20 cellular contexts compared by ENCODE assay signal in genomic region chr5:43973908-43974307, GRCh38.
A peak's percentile ranks its signal among the peaks of the same experiment; 100 is the strongest.
DNase-seq lines count a peak whose midpoint lies in the region; ATAC-seq, FAIRE-seq and TF ChIP-seq lines count a peak whose summit lies in the region.
"Had no signal": no experiment of that assay in that cellular context is flagged by ENCODE, and none has a peak within 500 bp of the region (broad histone marks: within the 10 kb centered on the region; RNA-seq: fewer than 3 reads in every experiment).

No MANE protein-coding gene starts in this region.

- H3K4me3 ChIP-seq in breast epithelium (no peak overlapping the region), A549 (no peak overlapping the region)
- H3K4me3 ChIP-seq: BLaER1 treated with 17β-estradiol and CSF1 and Interleukin-3, amounts not matched to agents 10 nM and 100 nM had no signal

- no peak overlapping the region for H3K4me2 ChIP-seq in A549
- H3K4me2 ChIP-seq: BLaER1 treated with 17β-estradiol and CSF1 and Interleukin-3, amounts not matched to agents 10 nM and 100 nM had no signal

- WGBS in A549 (ENCODE audit: missing lambda C conversion rate) = 0% methylated on average over 2 of the region's 2 CpGs

- H3K27ac ChIP-seq in breast epithelium (no peak overlapping the region), A549 (no peak overlapping the region)
- H3K27ac ChIP-seq: 22Rv1; BLaER1 treated with 17β-estradiol and CSF1 and Interleukin-3, amounts not matched to agents 10 nM and 100 nM; C4-2B had no signal

- TF ChIP-seq POLR2A in breast epithelium (IDR thresholded peaks at IDR 0.05) (no peak), A549 (IDR thresholded peaks at IDR 0.05; ENCODE audit: low read length) (no peak)

- no peaks in the 10 kb centered on the region for H3K36me3 ChIP-seq in breast epithelium
- H3K36me3 ChIP-seq: BLaER1 treated with 17β-estradiol and CSF1 and Interleukin-3, amounts not matched to agents 10 nM and 100 nM had no signal

- peak; percentile 23 for FAIRE-seq in A549 (lab: Jason Lieb, UNC)
- FAIRE-seq: D721Med, G401.6, GM12891, GM19239 had no signal

- TF ChIP-seq RAD21 in A549 (conservative IDR thresholded peaks at IDR 0.05 in 1 of 2, IDR thresholded peaks at IDR 0.05 in 1 of 2) = no peak

- BruUV-seq in MCF 10A (replicated peaks; lab: Mats Ljungman, UMichigan) = no TSS peak

- no peaks in the 10 kb centered on the region for H3K27me3 Mint-ChIP-seq in MCF 10A (ENCODE audit: insufficient read depth, unreplicated experiment)
- H3K27me3 Mint-ChIP-seq: B cell; CD4-positive, alpha-beta T cell had no signal

- TF ChIP-seq EP300 in A549 (IDR thresholded peaks at IDR 0.05) = no peak

- H3K4me1 ChIP-seq in breast epithelium = no peaks in the 10 kb centered on the region
- H3K4me1 ChIP-seq in A549 = no peaks in the 10 kb centered on the region
- H3K4me1 ChIP-seq: BLaER1 treated with 17β-estradiol and CSF1 and Interleukin-3, amounts not matched to agents 10 nM and 100 nM; Caco-2 had no signal

- intact Hi-C loops in MCF 10A (cut with micrococcal nuclease) = no loop called here
- intact Hi-C loops in breast epithelium (cut with DNase I; ENCODE audit: low total_unique reads) = no loop called here

- H3K27me3 ChIP-seq in breast epithelium = no peaks in the 10 kb centered on the region
- H3K27me3 ChIP-seq: BLaER1 treated with 17β-estradiol and CSF1 and Interleukin-3, amounts not matched to agents 10 nM and 100 nM had no signal

- no peak for DNase-seq in MCF 10A (ENCODE audit: unreplicated experiment)
- no peak for DNase-seq in breast epithelium (ENCODE audit: low spot score in 2 of 2)
- no peak for DNase-seq in A549 (ENCODE audit: low read depth in 1 of 2, low spot score in 1 of 2)
- DNase-seq in left lobe of liver (ENCODE audit: low spot score) = no peak
- no peak for DNase-seq in RPMI8226
- no peak for DNase-seq in NCI-H526 treated with DMSO at 0.1 percent for 48 hours (lab: John Stamatoyannopoulos, UW)
- DNase-seq: AML-193; Calu3; CD4-positive, alpha-beta T cell; CD8-positive, alpha-beta T cell; DMS79 treated with DMSO at 0.1 percent for 48 hours had no signal

- peaks cover 12% of the 10 kb centered on the region for H3K4me1 Mint-ChIP-seq in MCF 10A (ENCODE audit: insufficient read depth, unreplicated experiment)
- H3K4me1 Mint-ChIP-seq: B cell had no signal

- TF ChIP-seq CTCF in MCF 10A (IDR thresholded peaks at IDR 0.05; ENCODE audit: unreplicated experiment) (no peak), breast epithelium (IDR thresholded peaks at IDR 0.05) (no peak), A549 (IDR thresholded peaks at IDR 0.05) (no peak)

- peaks cover 7% of the 10 kb centered on the region for H3K36me3 Mint-ChIP-seq in MCF 10A (ENCODE audit: insufficient read depth, unreplicated experiment)
- H3K36me3 Mint-ChIP-seq: CD8-positive, alpha-beta T cell had no signal

- POLR2A ChIA-PET in MCF 10A (lab: Yijun Ruan, JAX) = interaction anchor here (1.5 to 1.6 kb wide), 2 partner anchors 14 to 24 kb away, joined by 4 read pairs; no protein-coding TSS in a partner anchor
- POLR2A ChIA-PET in A549 (lab: Yijun Ruan, JAX) = no interaction called here

- ATAC-seq in A549 (no peak), left lobe of liver (peak; percentile 40)
- ATAC-seq: CD8-positive, alpha-beta T cell had no signal

- no peak overlapping the region for H3K4me3 Mint-ChIP-seq in MCF 10A (ENCODE audit: unreplicated experiment)
- H3K4me3 Mint-ChIP-seq: B cell; CD4-positive, alpha-beta T cell; CD8-positive, alpha-beta T cell had no signal

- peak overlapping the region; percentile 43 for H3K27ac Mint-ChIP-seq in MCF 10A (ENCODE audit: low read depth, unreplicated experiment)
- H3K27ac Mint-ChIP-seq: B cell; CD4-positive, alpha-beta T cell; CD8-positive, alpha-beta T cell had no signal

- CTCF ChIA-PET in MCF 10A (lab: Yijun Ruan, JAX) = interaction anchor here (0.6 to 1.5 kb wide), 3 partner anchors 8 to 1547 kb away, joined by 3 to 4 read pairs (median 3); no protein-coding TSS in a partner anchor
- CTCF ChIA-PET in A549 (lab: Yijun Ruan, JAX) = no interaction called here

- H3K9me3 ChIP-seq in breast epithelium = peaks cover 0 to 6% of the 10 kb centered on the region in 2 donors
- H3K9me3 ChIP-seq in A549 = no peaks in the 10 kb centered on the region
- H3K9me3 ChIP-seq: BLaER1 treated with 17β-estradiol and CSF1 and Interleukin-3, amounts not matched to agents 10 nM and 100 nM; Caco-2 had no signal

- peaks cover 12% of the 10 kb centered on the region for H3K9me3 Mint-ChIP-seq in MCF 10A (ENCODE audit: unreplicated experiment)

TF ChIP-seq in A549, 52 proteins besides CTCF, POLR2A, EP300 and RAD21:
- no peak for TF ChIP-seq HDAC2 (IDR thresholded peaks at IDR 0.05)
- TF ChIP-seq ZSCAN20 (CRISPR knock-in tag; IDR thresholded peaks at IDR 0.05) = no peak
- TF ChIP-seq EHF (CRISPR knock-in tag; IDR thresholded peaks at IDR 0.05) = no peak
- TF ChIP-seq TP53 (CRISPR knock-in tag; IDR thresholded peaks at IDR 0.05) = no peak
- TF ChIP-seq RNF2 (IDR thresholded peaks at IDR 0.05; ENCODE audit: borderline replicate concordance, low read depth) = no peak
- TF ChIP-seq FOSL2 (IDR thresholded peaks at IDR 0.05) = no peak
- TF ChIP-seq FOSL2 (CRISPR knock-in tag; IDR thresholded peaks at IDR 0.05) = no peak
- TF ChIP-seq ZC3H11A (IDR thresholded peaks at IDR 0.05) = no peak
- no peak for TF ChIP-seq HOXA7 (CRISPR knock-in tag; IDR thresholded peaks at IDR 0.05)
- no peak for TF ChIP-seq JUN (IDR thresholded peaks at IDR 0.05)
- no peak for TF ChIP-seq CBX8 (IDR thresholded peaks at IDR 0.05)
- no peak for TF ChIP-seq NR3C1 (IDR thresholded peaks at IDR 0.05)
- no peak for TF ChIP-seq ESRRA (IDR thresholded peaks at IDR 0.05; ENCODE audit: borderline replicate concordance, low read length)
- TF ChIP-seq RFX5 (IDR thresholded peaks at IDR 0.05) = no peak
- no peak for TF ChIP-seq HEYL (CRISPR knock-in tag; IDR thresholded peaks at IDR 0.05)
- no peak for TF ChIP-seq KDM1A (IDR thresholded peaks at IDR 0.05; ENCODE audit: low read depth)
- no peak for TF ChIP-seq CHD2 (IDR thresholded peaks at IDR 0.05; ENCODE audit: low read length, partially characterized antibody)
